Comparison of ENCODE assay signal across 8 cellular contexts in the genomic region with DNA sequence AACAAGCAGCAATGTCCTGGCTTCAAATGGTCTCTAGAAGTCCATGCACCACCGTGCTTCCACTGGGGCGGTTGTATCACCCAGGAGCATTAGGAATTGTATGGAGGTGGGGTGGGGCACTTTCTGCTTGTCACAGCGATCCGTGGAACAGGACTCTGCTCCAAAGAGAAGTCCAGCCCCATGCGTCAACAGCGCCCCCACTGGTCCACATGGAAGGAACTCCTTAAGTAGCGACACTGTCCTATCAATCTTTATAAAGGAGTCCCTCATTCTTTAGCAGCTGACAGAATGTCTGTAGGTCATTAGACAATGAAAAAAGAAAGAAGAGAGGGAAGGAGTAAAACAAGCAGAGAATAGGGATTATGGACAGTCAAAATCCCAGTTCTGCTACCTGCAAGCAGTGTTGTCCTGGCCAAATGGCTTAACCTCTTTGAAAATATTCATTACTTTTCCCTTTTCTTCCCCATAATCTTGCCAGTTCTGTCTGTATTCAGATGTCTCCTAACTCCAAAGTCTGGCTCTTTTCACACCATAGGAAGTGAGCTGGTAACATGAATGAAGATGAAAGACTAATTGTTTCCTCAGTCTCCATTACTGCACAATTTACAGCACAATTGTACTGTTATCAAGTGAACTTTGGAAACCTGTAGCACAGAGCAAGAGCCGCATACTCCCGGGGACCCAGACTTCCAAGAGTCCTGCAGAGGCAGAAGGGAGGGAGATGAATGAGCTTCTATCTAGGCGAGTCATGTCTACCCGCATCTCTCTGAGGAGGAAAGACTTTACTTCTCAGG. TPM values are rescaled to one million over a fixed set of nuclear protein-coding genes. Genes with fewer than 3 reads are reported as not detected.
A peak's percentile ranks its signal among the peaks of the same experiment; 100 is the strongest.
DNase-seq lines count a peak whose midpoint lies in the region; ATAC-seq and TF ChIP-seq lines count a peak whose summit lies in the region.

No MANE protein-coding gene starts in this region.

- H3K27me3 ChIP-seq in tibial nerve, result no peaks in the 10 kb centered on the region

- H3K9me3 Mint-ChIP-seq in activated T-helper 2 cell treated with anti-CD3 and anti-CD28 coated beads, Interferon-gamma antibody, Interleukin-2, Interleukin-4, amounts not matched to agents 10 μg/mL and 5 μg/mL and 100 μg/mL, durations not matched to agents 14 hours and 24 hours and 36 hours, result peaks cover 6% of the 10 kb centered on the region

- H3K4me1 ChIP-seq in tibial nerve, result peaks cover 0 to 100% (median 73%) of the 10 kb centered on the region in 4 donors

- TF ChIP-seq POLR2A in tibial nerve (IDR thresholded peaks at IDR 0.05), result no peak

- DNase-seq in AG09319 (ENCODE audit: extremely low read depth, low read depth) (no peak), HFF-Myc (ENCODE audit: extremely low read depth, low read depth) (no peak), iPS-NIHi7 (ENCODE audit: extremely low spot score) (peak; percentile 58), tibial nerve (ENCODE audit: low spot score in 2 of 2) (no peak), retina (no peak), SHP77 treated with DMSO at 0.1 percent for 48 hours (lab: John Stamatoyannopoulos, UW) (no peak)
- no peak for DNase-seq in activated T-helper 2 cell treated with anti-CD3 and anti-CD28 coated beads, Interferon-gamma antibody, Interleukin-2, Interleukin-4, amounts not matched to agents 10 μg/mL and 5 μg/mL and 100 μg/mL, durations not matched to agents 14 hours and 24 hours and 36 hours (ENCODE audit: low spot score)

- H3K36me3 ChIP-seq in tibial nerve, result no peaks in the 10 kb centered on the region

- peaks cover 80% of the 10 kb centered on the region for H3K36me3 Mint-ChIP-seq in activated T-helper 2 cell treated with anti-CD3 and anti-CD28 coated beads, Interferon-gamma antibody, Interleukin-2, Interleukin-4, amounts not matched to agents 10 μg/mL and 5 μg/mL and 100 μg/mL, durations not matched to agents 14 hours and 24 hours and 36 hours (ENCODE audit: low read depth)

- 36 to 46% methylated on average over 11 of the region's 11 CpGs for WGBS in tibial nerve, 2 donors

- no peak overlapping the region for H3K4me3 ChIP-seq in HFF-Myc (replicated peaks; ENCODE audit: low read depth, low read length)
- no peak overlapping the region for H3K4me3 ChIP-seq in tibial nerve

- no peak overlapping the region for H3K4me3 Mint-ChIP-seq in activated T-helper 2 cell treated with anti-CD3 and anti-CD28 coated beads, Interferon-gamma antibody, Interleukin-2, Interleukin-4, amounts not matched to agents 10 μg/mL and 5 μg/mL and 100 μg/mL, durations not matched to agents 14 hours and 24 hours and 36 hours (ENCODE audit: low read depth)

- peak overlapping the region in 2 of 4 donors; percentile 43 to 82 for H3K27ac ChIP-seq in tibial nerve

- peak; percentile 36 for TF ChIP-seq CTCF in AG09319 (IDR thresholded peaks at IDR 0.05; ENCODE audit: low read depth, low read length)
- TF ChIP-seq CTCF in HFF-Myc (IDR thresholded peaks at IDR 0.05; ENCODE audit: low read depth, low read length, missing control alignments), result peak; percentile 62
- TF ChIP-seq CTCF in tibial nerve (IDR thresholded peaks at IDR 0.05), result peak in 4 of 5 experiments; percentile 12 to 44 (median 16)

- intact Hi-C loops in activated T-helper 2 cell treated with anti-CD3 and anti-CD28 coated beads, Interferon-gamma antibody, Interleukin-2, Interleukin-4, amounts not matched to agents 10 μg/mL and 5 μg/mL and 100 μg/mL, durations not matched to agents 14 hours and 24 hours and 36 hours (cut with micrococcal nuclease), result no loop called here

- H3K27me3 Mint-ChIP-seq in activated T-helper 2 cell treated with anti-CD3 and anti-CD28 coated beads, Interferon-gamma antibody, Interleukin-2, Interleukin-4, amounts not matched to agents 10 μg/mL and 5 μg/mL and 100 μg/mL, durations not matched to agents 14 hours and 24 hours and 36 hours (ENCODE audit: low read depth), result no peaks in the 10 kb centered on the region

- TF ChIP-seq EP300 in tibial nerve (IDR thresholded peaks at IDR 0.05), result no peak

- H3K4me1 Mint-ChIP-seq in activated T-helper 2 cell treated with anti-CD3 and anti-CD28 coated beads, Interferon-gamma antibody, Interleukin-2, Interleukin-4, amounts not matched to agents 10 μg/mL and 5 μg/mL and 100 μg/mL, durations not matched to agents 14 hours and 24 hours and 36 hours (ENCODE audit: low read depth), result peaks cover 77% of the 10 kb centered on the region

- peak overlapping the region; percentile 55 for H3K27ac Mint-ChIP-seq in activated T-helper 2 cell treated with anti-CD3 and anti-CD28 coated beads, Interferon-gamma antibody, Interleukin-2, Interleukin-4, amounts not matched to agents 10 μg/mL and 5 μg/mL and 100 μg/mL, durations not matched to agents 14 hours and 24 hours and 36 hours

- ATAC-seq in HG02642 (IDR thresholded peaks at IDR 0.05; ENCODE audit: poor library complexity, unreplicated experiment), result no peak

- H3K9me3 ChIP-seq in tibial nerve, result no peaks in the 10 kb centered on the region

RNA-seq across cellular contexts. Expression of gene NFE2L2, which starts 9.9 kb away (rescaled TPM):
- 55.8 and 56.2 TPM in 2 replicates for total RNA-seq in activated T-helper 2 cell treated with anti-CD3 and anti-CD28 coated beads, Interferon-gamma antibody, Interleukin-2, Interleukin-4, amounts not matched to agents 10 μg/mL and 5 μg/mL and 100 μg/mL, durations not matched to agents 14 hours and 24 hours and 36 hours
- total RNA-seq in tibial nerve, result 100 to 1,000 TPM; 112 to 164 (median 145) TPM

RNA-seq across cellular contexts. Expression of gene HNRNPA3, which starts 42.0 kb away (rescaled TPM):
- total RNA-seq in activated T-helper 2 cell treated with anti-CD3 and anti-CD28 coated beads, Interferon-gamma antibody, Interleukin-2, Interleukin-4, amounts not matched to agents 10 μg/mL and 5 μg/mL and 100 μg/mL, durations not matched to agents 14 hours and 24 hours and 36 hours, result 322 and 323 TPM in 2 replicates
- 100 to 1,000 TPM in 1 of 4 donors, 10 to 100 TPM in 3; 77.3 to 102 (median 94.4) TPM for total RNA-seq in tibial nerve
